21 cellular contexts compared by ENCODE assay signal in genomic region chr9:86713456-86713855, GRCh38.
A peak's percentile ranks its signal among the peaks of the same experiment; 100 is the strongest.
DNase-seq lines count a peak whose midpoint lies in the region; ATAC-seq and TF ChIP-seq lines count a peak whose summit lies in the region.
"Had no signal": no experiment of that assay in that cellular context is flagged by ENCODE, and none has a peak within 500 bp of the region (broad histone marks: within the 10 kb centered on the region; RNA-seq: fewer than 3 reads in every experiment).

No MANE protein-coding gene starts in this region.

- intact Hi-C loops in IMR-90 (cut with micrococcal nuclease), result loop anchor here (1.0 kb wide), 1 partner anchor 8 kb away; no protein-coding TSS in a partner anchor

- peak overlapping the region; percentile 25; the same call in 1 of the 2 replicates for H4K5ac ChIP-seq in IMR-90 (ENCODE audit: low read depth, low read length)

- POLR2A ChIA-PET in IMR-90 (lab: Charles Lee; ENCODE audit: unreplicated experiment), result no interaction called here

- H4K91ac ChIP-seq in IMR-90 (ENCODE audit: insufficient read depth, low read depth, low read length), result no peak overlapping the region

- TF ChIP-seq POLR2A in IMR-90 (IDR thresholded peaks at IDR 0.05; ENCODE audit: low read depth, low read length), result no peak

- H2BK5ac ChIP-seq in IMR-90 (ENCODE audit: low read depth, low read length, poor library complexity, severe bottlenecking), result no peak overlapping the region

- H2BK15ac ChIP-seq in IMR-90 (ENCODE audit: low read depth, low read length), result no peak overlapping the region

- H2AFZ ChIP-seq in ACC112 (ENCODE audit: low read length, unreplicated experiment) (no peak overlapping the region), IMR-90 (replicated peaks; ENCODE audit: low read length, poor library complexity) (no peak overlapping the region)
- H2AFZ ChIP-seq: PC-9 had no signal

- no peak overlapping the region for H3K14ac ChIP-seq in IMR-90 (replicated peaks; ENCODE audit: low read depth, low read length)

- no peak for TF ChIP-seq RAD21 in IMR-90 (IDR thresholded peaks at IDR 0.05; ENCODE audit: low read length)

- H3K4me2 ChIP-seq in IMR-90 (ENCODE audit: low read depth, low read length), result no peak overlapping the region
- H3K4me2 ChIP-seq: PC-9 had no signal

- no CpG with 5 or more reads among the region's 2 CpGs for WGBS in IMR-90 (ENCODE audit: extremely low coverage in 2 of 2, insufficient read length in 1 of 2), 2 experiments

- TF ChIP-seq CTCF in IMR-90 (conservative IDR thresholded peaks at IDR 0.05; ENCODE audit: low read depth, low read length), result no peak
- TF ChIP-seq CTCF in cardiac fibroblast (IDR thresholded peaks at IDR 0.05; ENCODE audit: low read depth, low read length), result no peak

- in situ Hi-C loops in IMR-90 (cut with MboI; ENCODE audit: low sequenced_read_pairs), result no loop called here

- no peaks in the 10 kb centered on the region for H3K79me2 ChIP-seq in ACC112 (ENCODE audit: control insufficient read depth, insufficient read depth, low read length, unreplicated experiment)

- H3K36me3 ChIP-seq in ACC112 (ENCODE audit: insufficient read depth, low read length) (no peaks in the 10 kb centered on the region), IMR-90 (ENCODE audit: control insufficient read depth, insufficient read depth, low read length) (no peaks in the 10 kb centered on the region)
- H3K36me3 ChIP-seq: heart right ventricle had no signal

- no peak overlapping the region for H3K9ac ChIP-seq in IMR-90 (ENCODE audit: low read depth, low read length)

- no peak overlapping the region for H3K56ac ChIP-seq in IMR-90 (ENCODE audit: extremely low read depth, insufficient read depth, low read length)

- H2AK9ac ChIP-seq in IMR-90 (replicated peaks; ENCODE audit: low read depth, low read length, poor library complexity), result no peak overlapping the region

- H2BK20ac ChIP-seq in IMR-90 (ENCODE audit: low read depth, low read length), result peak overlapping the region; percentile 72; the same call in 1 of the 2 replicates

- H3K23ac ChIP-seq in IMR-90 (ENCODE audit: low read depth, low read length), result no peak overlapping the region

- peak overlapping the region; percentile 31 for H2BK120ac ChIP-seq in IMR-90 (ENCODE audit: low read depth, low read length)

- no peaks in the 10 kb centered on the region for H3K79me1 ChIP-seq in IMR-90 (ENCODE audit: low read depth in 1 of 2, low read length in 2 of 2)

- BruUV-seq in IMR-90 (replicated peaks; lab: Mats Ljungman, UMichigan), result no TSS peak

- H3K27ac ChIP-seq in ACC112 (ENCODE audit: low read depth, low read length) (no peak overlapping the region), IMR-90 (ENCODE audit: insufficient read depth, low read length) (peak overlapping the region; percentile 56; the same call in 1 of the 2 replicates)
- H3K27ac ChIP-seq: C4-2B, PC-9 had no signal

- CTCF ChIA-PET in IMR-90 (lab: Yijun Ruan, JAX), result no interaction called here

- peak overlapping the region; percentile 52; the same call in 1 of the 2 replicates for H2AK5ac ChIP-seq in IMR-90 (ENCODE audit: low read depth, low read length)

- DNase-seq in IMR-90 (peak; percentile 83), cardiac fibroblast (ENCODE audit: low read depth in 2 of 2) (peak; percentile 53 to 64), kidney tubule cell (ENCODE audit: low spot score) (peak; percentile 73), NCI-H1417 (lab: John Stamatoyannopoulos, UW) (no peak), NCI-H2029 (lab: John Stamatoyannopoulos, UW) (no peak), DMS53 treated with DMSO at 0.1 percent for 48 hours (lab: John Stamatoyannopoulos, UW; ENCODE audit: unreplicated experiment) (no peak)
- DNase-seq: activated CD4-positive, alpha-beta T cell treated with anti-CD3 and anti-CD28 coated beads, Interleukin-2, amount 50 U/mL, for 48 hours; effector memory CD4-positive, alpha-beta T cell; GF-D8; heart right ventricle; NCI-H187; NCI-H226; retina; SIG-M5; substantia nigra; T-helper 17 cell had no signal

- no peaks in the 10 kb centered on the region for H3K9me3 ChIP-seq in IMR-90 (ENCODE audit: control insufficient read depth, insufficient read depth, low read length)
- H3K9me3 ChIP-seq: heart right ventricle had no signal

- H3K4me1 ChIP-seq in ACC112 (ENCODE audit: control insufficient read depth, insufficient read depth, low read length, unreplicated experiment) (peaks cover 8% of the 10 kb centered on the region), IMR-90 (ENCODE audit: control insufficient read depth, insufficient read depth, low read length) (peaks cover 2% of the 10 kb centered on the region; the same call in 1 of the 2 replicates)
- H3K4me1 ChIP-seq: heart right ventricle had no signal

- peak overlapping the region; percentile 26; the same call in 1 of the 2 replicates for H3K4ac ChIP-seq in IMR-90 (ENCODE audit: low read depth, low read length)

- H3K27me3 ChIP-seq in ACC112 (ENCODE audit: insufficient read depth, low read length) (no peaks in the 10 kb centered on the region), IMR-90 (ENCODE audit: control insufficient read depth, insufficient read depth, low read length) (no peaks in the 10 kb centered on the region)
- H3K27me3 ChIP-seq: heart right ventricle had no signal

- peak overlapping the region in 1 of 2 experiments; percentile 11; a peak in 1 of 4 replicates for H4K8ac ChIP-seq in IMR-90 (ENCODE audit: low read depth in 2 of 2, low read length in 2 of 2)

- dilution Hi-C loops in IMR-90 (cut with HindIII; ENCODE audit: low sequenced_read_pairs, unreplicated experiment), result no loop called here

- H4K20me1 ChIP-seq in IMR-90 (ENCODE audit: insufficient read depth, low read length), result no peaks in the 10 kb centered on the region

- H3K4me3 ChIP-seq in ACC112 (ENCODE audit: low read depth, low read length), result peak overlapping the region; percentile 13; the same call in 1 of the 2 replicates
- no peak overlapping the region for H3K4me3 ChIP-seq in IMR-90 (ENCODE audit: insufficient read depth, low read depth, low read length)
- no peak overlapping the region for H3K4me3 ChIP-seq in cardiac fibroblast (replicated peaks in 1 of 2; ENCODE audit: low read depth in 2 of 2, low read length in 2 of 2)
- H3K4me3 ChIP-seq: heart right ventricle, PC-9 had no signal

- peak overlapping the region; percentile 87; the same call in 1 of the 2 replicates for H3K18ac ChIP-seq in IMR-90 (ENCODE audit: low read depth, low read length)

- ATAC-seq in IMR-90 (ENCODE audit: low read depth) (peak; percentile 61), GM18907 (IDR thresholded peaks at IDR 0.05; ENCODE audit: unreplicated experiment) (no peak)
- ATAC-seq: esophagus mucosa, heart right ventricle, T-helper 17 cell had no signal

- H3K9me1 ChIP-seq in IMR-90 (ENCODE audit: insufficient read depth, low read length), result peaks cover 4% of the 10 kb centered on the region

TF ChIP-seq in IMR-90, 13 proteins besides CTCF, POLR2A, EP300 and RAD21:
- TF ChIP-seq MAZ (IDR thresholded peaks at IDR 0.05; ENCODE audit: borderline replicate concordance, low read depth, low read length), result no peak
- TF ChIP-seq RFX5 (IDR thresholded peaks at IDR 0.05; ENCODE audit: low read depth, low read length), result no peak
- TF ChIP-seq MAFK (IDR thresholded peaks at IDR 0.05; ENCODE audit: low read depth, low read length), result no peak
- no peak for TF ChIP-seq FOS (IDR thresholded peaks at IDR 0.05; ENCODE audit: low read depth, low read length)
- no peak for TF ChIP-seq NFE2L2 (IDR thresholded peaks at IDR 0.05; ENCODE audit: low read depth, low read length)
- no peak for TF ChIP-seq CHD1 (IDR thresholded peaks at IDR 0.05; ENCODE audit: low read depth, low read length)
- no peak for TF ChIP-seq MXI1 (IDR thresholded peaks at IDR 0.05; ENCODE audit: borderline replicate concordance, low read depth, low read length)
- no peak for TF ChIP-seq CEBPB (IDR thresholded peaks at IDR 0.05; ENCODE audit: low read depth, low read length)
- TF ChIP-seq BHLHE40 (IDR thresholded peaks at IDR 0.05; ENCODE audit: low read depth, low read length), result no peak
- no peak for TF ChIP-seq ELK1 (IDR thresholded peaks at IDR 0.05; ENCODE audit: borderline replicate concordance, low read depth, low read length)
- TF ChIP-seq RCOR1 (IDR thresholded peaks at IDR 0.05; ENCODE audit: insufficient replicate concordance, low read length), result no peak
- no peak for TF ChIP-seq SMC3 (IDR thresholded peaks at IDR 0.05; ENCODE audit: low read depth, low read length)
- TF ChIP-seq USF2 (IDR thresholded peaks at IDR 0.05; ENCODE audit: low read depth, low read length), result no peak

Comparison
In these comparisons a context has a peak if more than half of its experiments do, and no peak if none do; other contexts are left out.
1. DNase-seq: peak in IMR-90 (single experiment), cardiac fibroblast (2 of 2) and kidney tubule cell (single experiment); none in NCI-H1417 (0 of 3), NCI-H2029 (single experiment) and DMS53 treated with DMSO at 0.1 percent for 48 hours (single experiment).